In genomic region chr20:10605547-10606195, GRCh38 we compare ENCODE assay signal across 15 cellular contexts.
A peak's percentile ranks its signal among the peaks of the same experiment; 100 is the strongest.
DNase-seq lines count a peak whose midpoint lies in the region; ATAC-seq and TF ChIP-seq lines count a peak whose summit lies in the region.
"Had no signal": no experiment of that assay in that cellular context is flagged by ENCODE, and none has a peak within 500 bp of the region (broad histone marks: within the 10 kb centered on the region; RNA-seq: fewer than 3 reads in every experiment).

No MANE protein-coding gene starts in this region.

- intact Hi-C loops in dorsolateral prefrontal cortex (cut with DNase I), result loop anchor here in 1 of 2 donors (5.0 kb wide), 1 partner anchor 67 kb away; the partner anchor contains the start of gene JAG1
- intact Hi-C loops in thyroid gland (cut with DNase I), result no loop called here
- intact Hi-C loops in naive thymus-derived CD4-positive, alpha-beta T cell (cut with micrococcal nuclease), result no loop called here
- intact Hi-C loops in colonic mucosa (cut with DNase I), result no loop called here

- H3K4me3 ChIP-seq in SJSA1, result no peak overlapping the region
- peak overlapping the region in 6 of 59 donors; percentile 1 to 22 (median 4) for H3K4me3 ChIP-seq in dorsolateral prefrontal cortex
- no peak overlapping the region for H3K4me3 ChIP-seq in osteoblast (ENCODE audit: insufficient read depth, low read length)
- H3K4me3 ChIP-seq in thyroid gland (replicated peaks in 1 of 3), result no peak overlapping the region
- no peak overlapping the region for H3K4me3 ChIP-seq in naive thymus-derived CD4-positive, alpha-beta T cell (ENCODE audit: low read length)
- H3K4me3 ChIP-seq in colonic mucosa, result no peak overlapping the region
- H3K4me3 ChIP-seq: spleen had no signal

- TF ChIP-seq CTCF in dorsolateral prefrontal cortex (IDR thresholded peaks at IDR 0.05 in 54 of 56, conservative IDR thresholded peaks at IDR 0.05 in 2 of 56; ENCODE audit: low read depth in 1 of 56, partially characterized antibody in 56 of 56) (peak in 1 of 56 donors; percentile 6), osteoblast (IDR thresholded peaks at IDR 0.05; ENCODE audit: extremely low read depth, low read depth, low read length) (no peak), thyroid gland (IDR thresholded peaks at IDR 0.05) (no peak), colonic mucosa (IDR thresholded peaks at IDR 0.05) (no peak)

- TF ChIP-seq POLR2A in thyroid gland (IDR thresholded peaks at IDR 0.05), result no peak

- CTCF ChIA-PET in naive thymus-derived CD4-positive, alpha-beta T cell (lab: Charles Lee), result no interaction called here

- POLR2A ChIA-PET in naive thymus-derived CD4-positive, alpha-beta T cell (lab: Charles Lee), result no interaction called here

- H3K4me2 ChIP-seq in osteoblast (ENCODE audit: insufficient read depth, low read length), result no peak overlapping the region

- DNase-seq in SJSA1 (ENCODE audit: low read depth in 1 of 2, low spot score in 2 of 2), result no peak
- no peak for DNase-seq in dorsolateral prefrontal cortex
- DNase-seq in osteoblast (ENCODE audit: insufficient read length, low spot score, missing footprints), result no peak
- DNase-seq in thyroid gland, result no peak
- DNase-seq in NCI-H524 (lab: John Stamatoyannopoulos, UW), result no peak
- DNase-seq in stimulated activated CD4-positive, alpha-beta T cell treated with anti-CD3 and anti-CD28 coated beads, Interleukin-12 subunit alpha, Interleukin-12 subunit beta, amount 100 ng/mL, for 4 hours, result no peak
- DNase-seq in naive thymus-derived CD4-positive, alpha-beta T cell, result no peak
- no peak for DNase-seq in colonic mucosa
- DNase-seq: H7, left ventricle myocardium superior, NCI-H774, spleen, SW 1271 had no signal

- peaks cover 37% of the 10 kb centered on the region for H3K4me1 ChIP-seq in SJSA1 (replicated peaks)
- peaks cover 54% of the 10 kb centered on the region for H3K4me1 ChIP-seq in osteoblast (ENCODE audit: insufficient read depth, low read length)
- peaks cover 3 to 20% of the 10 kb centered on the region in 2 donors for H3K4me1 ChIP-seq in thyroid gland
- no peaks in the 10 kb centered on the region for H3K4me1 ChIP-seq in naive thymus-derived CD4-positive, alpha-beta T cell (ENCODE audit: control insufficient read depth in 2 of 2, insufficient read depth in 2 of 2, low read length in 2 of 2)
- H3K4me1 ChIP-seq in colonic mucosa, result no peaks in the 10 kb centered on the region

- H3K36me3 ChIP-seq in SJSA1 (no peaks in the 10 kb centered on the region), osteoblast (ENCODE audit: insufficient read depth, low read length) (no peaks in the 10 kb centered on the region), thyroid gland (no peaks in the 10 kb centered on the region), colonic mucosa (no peaks in the 10 kb centered on the region)
- H3K36me3 ChIP-seq in naive thymus-derived CD4-positive, alpha-beta T cell (ENCODE audit: control insufficient read depth in 2 of 3, insufficient read depth in 3 of 3, low read length in 3 of 3), result no peaks in the 10 kb centered on the region

- ATAC-seq in naive thymus-derived CD4-positive, alpha-beta T cell, result no peak

- H3K27me3 Mint-ChIP-seq in naive thymus-derived CD4-positive, alpha-beta T cell, result no peaks in the 10 kb centered on the region
- H3K27me3 Mint-ChIP-seq: dendritic cell treated with granulocyte-macrophage colony-stimulating factor and Interleukin-4, amounts not matched to agents 40 ng/mL and 50 ng/mL, for 4 days; stimulated activated naive CD8-positive, alpha-beta T cell treated with anti-CD3 and anti-CD28 coated beads, Interleukin-15, Interleukin-2, amounts not matched to agents 100 ng/mL and 50 ng/mL, for 24 hours had no signal

- no peaks in the 10 kb centered on the region for H4K20me1 ChIP-seq in osteoblast (ENCODE audit: insufficient read depth, low read length)

- H3K9me3 Mint-ChIP-seq in naive thymus-derived CD4-positive, alpha-beta T cell, result no peaks in the 10 kb centered on the region
- H3K9me3 Mint-ChIP-seq: dendritic cell treated with granulocyte-macrophage colony-stimulating factor and Interleukin-4, amounts not matched to agents 40 ng/mL and 50 ng/mL, for 4 days; stimulated activated naive CD8-positive, alpha-beta T cell treated with anti-CD3 and anti-CD28 coated beads, Interleukin-15, Interleukin-2, amounts not matched to agents 100 ng/mL and 50 ng/mL, for 24 hours had no signal

- H3K27me3 ChIP-seq in SJSA1 (replicated peaks) (no peaks in the 10 kb centered on the region), dorsolateral prefrontal cortex (no peaks in the 10 kb centered on the region), osteoblast (ENCODE audit: insufficient read depth, low read length) (no peaks in the 10 kb centered on the region), thyroid gland (no peaks in the 10 kb centered on the region), colonic mucosa (no peaks in the 10 kb centered on the region)
- H3K27me3 ChIP-seq in naive thymus-derived CD4-positive, alpha-beta T cell (ENCODE audit: control insufficient read depth in 2 of 2, insufficient read depth in 2 of 2, low read length in 2 of 2), result no peaks in the 10 kb centered on the region
- H3K27me3 ChIP-seq: spleen had no signal

- no peak overlapping the region for H3K27ac Mint-ChIP-seq in naive thymus-derived CD4-positive, alpha-beta T cell
- H3K27ac Mint-ChIP-seq: dendritic cell treated with granulocyte-macrophage colony-stimulating factor and Interleukin-4, amounts not matched to agents 40 ng/mL and 50 ng/mL, for 4 days; stimulated activated naive CD8-positive, alpha-beta T cell treated with anti-CD3 and anti-CD28 coated beads, Interleukin-15, Interleukin-2, amounts not matched to agents 100 ng/mL and 50 ng/mL, for 24 hours had no signal

- H2AFZ ChIP-seq in osteoblast (ENCODE audit: low read length), result no peak overlapping the region

- H3K27ac ChIP-seq in SJSA1 (peak overlapping the region; percentile 90), dorsolateral prefrontal cortex (peak overlapping the region; percentile 10 to 90 (median 76)), osteoblast (ENCODE audit: low read depth, low read length) (peak overlapping the region; percentile 82), thyroid gland (peak overlapping the region in 2 of 3 donors; percentile 19 to 52), colonic mucosa (no peak overlapping the region)
- no peak overlapping the region for H3K27ac ChIP-seq in naive thymus-derived CD4-positive, alpha-beta T cell (ENCODE audit: low read depth, low read length)

- no peak overlapping the region for H3K4me3 Mint-ChIP-seq in naive thymus-derived CD4-positive, alpha-beta T cell
- H3K4me3 Mint-ChIP-seq: dendritic cell treated with granulocyte-macrophage colony-stimulating factor and Interleukin-4, amounts not matched to agents 40 ng/mL and 50 ng/mL, for 4 days; stimulated activated naive CD8-positive, alpha-beta T cell treated with anti-CD3 and anti-CD28 coated beads, Interleukin-15, Interleukin-2, amounts not matched to agents 100 ng/mL and 50 ng/mL, for 24 hours had no signal

- no peak overlapping the region for H3K9ac ChIP-seq in colonic mucosa (ENCODE audit: low read depth in 2 of 2, low read length in 2 of 2)

- H3K36me3 Mint-ChIP-seq in naive thymus-derived CD4-positive, alpha-beta T cell, result peaks cover 14 to 70% (median 33%) of the 10 kb centered on the region in 5 donors

- H3K9me3 ChIP-seq in SJSA1 (replicated peaks) (no peaks in the 10 kb centered on the region), osteoblast (ENCODE audit: low read depth, low read length) (no peaks in the 10 kb centered on the region), thyroid gland (no peaks in the 10 kb centered on the region), colonic mucosa (no peaks in the 10 kb centered on the region)
- no peaks in the 10 kb centered on the region for H3K9me3 ChIP-seq in naive thymus-derived CD4-positive, alpha-beta T cell (ENCODE audit: control insufficient read depth in 2 of 3, low read length in 3 of 3)
- H3K9me3 ChIP-seq: spleen had no signal

- H3K4me1 Mint-ChIP-seq in naive thymus-derived CD4-positive, alpha-beta T cell, result peaks cover 0 to 8% (median 0%) of the 10 kb centered on the region in 7 donors

- H3K79me2 ChIP-seq in osteoblast (ENCODE audit: insufficient read depth, low read length), result no peaks in the 10 kb centered on the region

- 91 to 93% methylated on average over 3 of the region's 3 CpGs for WGBS in thyroid gland, 2 donors

Comparison
In these comparisons a context has a peak if more than half of its experiments do, and no peak if none do; other contexts are left out.
1. H3K27ac ChIP-seq: peak in SJSA1 (single experiment), dorsolateral prefrontal cortex (59 of 59), osteoblast (single experiment) and thyroid gland (2 of 3); none in naive thymus-derived CD4-positive, alpha-beta T cell (single experiment) and colonic mucosa (single experiment).